8 cellular contexts compared by ENCODE assay signal in the genomic region with DNA sequence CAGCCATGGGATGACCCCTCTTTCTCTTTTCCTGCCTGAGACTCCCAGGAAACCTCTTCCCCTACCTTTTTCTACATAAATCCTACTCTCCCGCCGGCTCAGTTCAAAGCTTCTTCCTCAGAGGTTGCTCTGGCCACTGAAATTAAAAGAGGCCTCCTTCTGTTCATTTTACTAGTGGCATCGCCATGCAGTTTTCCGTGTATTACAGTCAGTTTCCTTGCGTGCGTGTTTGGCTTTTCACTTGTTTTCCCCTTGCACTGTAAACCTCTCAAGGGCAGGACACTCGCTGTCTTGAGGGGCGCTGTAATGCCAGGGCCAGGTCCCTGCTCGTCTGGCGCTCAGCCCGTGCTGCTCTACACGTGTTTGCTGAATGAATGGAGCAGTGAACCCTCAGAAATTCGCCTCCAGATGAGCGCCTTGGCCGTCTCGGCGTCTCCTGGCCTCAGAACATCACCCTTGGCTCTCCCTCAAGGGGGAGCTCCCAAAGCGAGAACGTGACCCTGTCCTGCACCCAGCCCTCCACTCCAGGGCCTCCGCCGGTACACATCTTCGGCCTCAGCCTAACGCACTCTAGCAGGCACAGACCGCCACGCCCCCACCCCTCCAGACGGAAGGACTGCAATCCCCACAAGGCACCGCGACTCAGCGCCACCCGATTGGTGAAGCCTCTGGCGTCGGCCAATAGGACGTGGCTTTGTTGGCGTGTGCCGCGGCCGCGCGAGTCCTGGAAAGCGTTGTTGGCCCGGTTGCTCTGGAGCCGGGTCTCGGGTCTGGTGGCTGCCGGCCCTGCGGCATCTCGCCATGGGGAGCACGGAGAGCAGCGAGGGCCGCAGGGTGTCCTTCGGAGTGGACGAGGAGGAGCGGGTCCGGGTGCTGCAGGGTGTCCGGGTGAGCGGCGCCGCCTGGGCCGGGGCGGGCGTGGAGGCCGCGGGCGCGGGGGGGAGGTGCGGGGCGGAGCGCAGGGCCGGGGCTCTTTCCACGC. TPM values are rescaled to one million over a fixed set of nuclear protein-coding genes. Genes with fewer than 3 reads are reported as not detected.
DNase-seq lines count a peak whose midpoint lies in the region; ATAC-seq and TF ChIP-seq lines count a peak whose summit lies in the region.

A gene with protein sequence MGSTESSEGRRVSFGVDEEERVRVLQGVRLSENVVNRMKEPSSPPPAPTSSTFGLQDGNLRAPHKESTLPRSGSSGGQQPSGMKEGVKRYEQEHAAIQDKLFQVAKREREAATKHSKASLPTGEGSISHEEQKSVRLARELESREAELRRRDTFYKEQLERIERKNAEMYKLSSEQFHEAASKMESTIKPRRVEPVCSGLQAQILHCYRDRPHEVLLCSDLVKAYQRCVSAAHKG (plus strand): TSS at position 729 of the 982 bp plus-strand sequence. CDS start 73 bp downstream, at position 802.

- ATAC-seq in GM21737 (IDR thresholded peaks at IDR 0.05; ENCODE audit: unreplicated experiment) = peak; percentile 95
- peak; percentile 99 for ATAC-seq in activated T-cell treated with anti-CD3 and anti-CD28 coated beads, Interleukin-2, amount 50 U/mL, for 72 hours (replicated peaks in 1 of 2)

- peak within 1 kb of the TSS; percentile 79 for H3K9ac ChIP-seq in KMS-11

- peak within 1 kb of the TSS; percentile 54 for H3K4me2 ChIP-seq in KMS-11

- peak; percentile 43 for TF ChIP-seq CTCF in KMS-11 (conservative IDR thresholded peaks at IDR 0.05; ENCODE audit: low read depth, low read length)
- TF ChIP-seq CTCF in Peyer's patch (IDR thresholded peaks at IDR 0.05) = peak in 3 of 6 experiments; percentile 12 to 24 (median 19)
- TF ChIP-seq CTCF in esophagus muscularis mucosa (IDR thresholded peaks at IDR 0.05) = peak in 2 of 3 experiments; percentile 6 to 19

- no peaks in the 10 kb centered on the region for H3K36me3 Mint-ChIP-seq in activated T-cell treated with anti-CD3 and anti-CD28 coated beads, Interleukin-2, amount 50 U/mL, for 72 hours (ENCODE audit: insufficient read depth in 2 of 2)

- no peaks in the 10 kb centered on the region for H3K9me3 Mint-ChIP-seq in activated T-cell treated with anti-CD3 and anti-CD28 coated beads, Interleukin-2, amount 50 U/mL, for 72 hours

- intact Hi-C loops in esophagus muscularis mucosa (cut with DNase I) = no loop called here

- H3K36me3 ChIP-seq in KMS-11 (ENCODE audit: insufficient read depth) (no peaks in the 10 kb centered on the region), Peyer's patch (no peaks in the 10 kb centered on the region), esophagus muscularis mucosa (no peaks in the 10 kb centered on the region), muscle layer of duodenum (ENCODE audit: control insufficient read depth in 1 of 2, insufficient read depth in 2 of 2, low read length in 2 of 2) (no peaks in the 10 kb centered on the region)

- TF ChIP-seq POLR2A in Peyer's patch (IDR thresholded peaks at IDR 0.05) = no peak
- TF ChIP-seq POLR2A in esophagus muscularis mucosa (IDR thresholded peaks at IDR 0.05; ENCODE audit: low read depth) = no peak

- peak within 1 kb of the TSS; percentile 82 for H2AFZ ChIP-seq in KMS-11 (ENCODE audit: low read depth)

- peak within 1 kb of the TSS; percentile 81 for H3K4me3 ChIP-seq in KMS-11 (IDR thresholded peaks at IDR 0.05; ENCODE audit: insufficient read depth, low read depth, low read length)
- H3K4me3 ChIP-seq in Peyer's patch = peak within 1 kb of the TSS; percentile 94 to 100 (median 98)
- H3K4me3 ChIP-seq in esophagus muscularis mucosa = peak within 1 kb of the TSS; percentile 64 to 98 (median 76)
- peak within 1 kb of the TSS; percentile 62 to 95 for H3K4me3 ChIP-seq in muscle layer of duodenum (ENCODE audit: low read depth in 1 of 2, low read length in 2 of 2)

- H3K27ac ChIP-seq in KMS-11 (0 out of 2 replicates have a peak within 1 kb of the TSS, but pooled peaks have one; percentile 10), Peyer's patch (peak within 1 kb of the TSS in 2 of 4 donors; percentile 25 to 72), esophagus muscularis mucosa (replicated peaks in 1 of 4) (peak within 1 kb of the TSS; percentile 0 to 61 (median 36)), muscle layer of duodenum (ENCODE audit: low read length) (no peak within 1 kb of the TSS)

- no peak for TF ChIP-seq EP300 in esophagus muscularis mucosa (IDR thresholded peaks at IDR 0.05)

- H3K4me1 Mint-ChIP-seq in activated T-cell treated with anti-CD3 and anti-CD28 coated beads, Interleukin-2, amount 50 U/mL, for 72 hours (ENCODE audit: low read depth) = peaks cover 25% of the 10 kb centered on the region

- no peaks in the 10 kb centered on the region for H3K9me3 ChIP-seq in Peyer's patch
- no peaks in the 10 kb centered on the region for H3K9me3 ChIP-seq in esophagus muscularis mucosa
- H3K9me3 ChIP-seq in muscle layer of duodenum (ENCODE audit: control insufficient read depth in 1 of 2, low read length in 2 of 2) = no peaks in the 10 kb centered on the region

- peaks cover 25% of the 10 kb centered on the region for H3K27me3 Mint-ChIP-seq in activated T-cell treated with anti-CD3 and anti-CD28 coated beads, Interleukin-2, amount 50 U/mL, for 72 hours (ENCODE audit: low read depth)

- no peaks in the 10 kb centered on the region for H4K20me1 ChIP-seq in KMS-11 (ENCODE audit: insufficient read depth)

- peak within 1 kb of the TSS; percentile 59 for H3K27ac Mint-ChIP-seq in activated T-cell treated with anti-CD3 and anti-CD28 coated beads, Interleukin-2, amount 50 U/mL, for 72 hours

- H3K4me1 ChIP-seq in KMS-11 (ENCODE audit: low read depth, poor library complexity, severe bottlenecking) = peaks cover 12% of the 10 kb centered on the region
- H3K4me1 ChIP-seq in Peyer's patch = peaks cover 0 to 9% (median 2%) of the 10 kb centered on the region in 4 donors
- H3K4me1 ChIP-seq in esophagus muscularis mucosa = peaks cover 12 to 20% (median 17%) of the 10 kb centered on the region in 4 donors
- H3K4me1 ChIP-seq in muscle layer of duodenum (ENCODE audit: control insufficient read depth in 1 of 2, insufficient read depth in 2 of 2, low read length in 2 of 2) = peaks cover 0 to 10% of the 10 kb centered on the region in 2 donors

- H3K27me3 ChIP-seq in KMS-11 (ENCODE audit: insufficient read depth, low read depth) (no peaks in the 10 kb centered on the region), Peyer's patch (no peaks in the 10 kb centered on the region), esophagus muscularis mucosa (peaks cover 0 to 5% (median 0%) of the 10 kb centered on the region in 4 donors), muscle layer of duodenum (ENCODE audit: low read depth, low read length) (no peaks in the 10 kb centered on the region)

- WGBS in esophagus muscularis mucosa = 20% methylated on average over 10 of the region's 69 CpGs

- peak within 1 kb of the TSS; percentile 97 to 99 for H3K4me3 Mint-ChIP-seq in activated T-cell treated with anti-CD3 and anti-CD28 coated beads, Interleukin-2, amount 50 U/mL, for 72 hours

- H3K79me2 ChIP-seq in KMS-11 (ENCODE audit: insufficient read depth, low read depth) = peaks cover 11% of the 10 kb centered on the region; the same call in 1 of the 2 replicates

- DNase-seq in DMS53 treated with DMSO at 0.1 percent for 48 hours (lab: John Stamatoyannopoulos, UW; ENCODE audit: unreplicated experiment) (peak; percentile 74), Peyer's patch (peak; percentile 97 to 98 (median 98)), esophagus muscularis mucosa (ENCODE audit: extremely low spot score) (peak; percentile 99)
- peak; percentile 94 to 97 for DNase-seq in activated T-cell treated with anti-CD3 and anti-CD28 coated beads, Interleukin-2, amount 50 U/mL, for 72 hours
- DNase-seq in stimulated activated CD8-positive, alpha-beta memory T cell treated with anti-CD3 and anti-CD28 coated beads, Interleukin-7, amount 100 ng/mL, for 24 hours (ENCODE audit: low read depth) = peak; percentile 87

RNA-seq across cellular contexts. Expression of the gene that starts here (rescaled TPM):
- total RNA-seq in Peyer's patch (10 to 100 TPM in 1 of 4 donors, 1 to 10 TPM in 3; 2.4 to 44.6 (median 5.1) TPM), esophagus muscularis mucosa (10 to 100 TPM; 10.3 to 13.4 (median 12.1) TPM)
- total RNA-seq in activated T-cell treated with anti-CD3 and anti-CD28 coated beads, Interleukin-2, amount 50 U/mL, for 72 hours = 10 to 100 TPM in 1 of 2 donors, 1 to 10 TPM in 1; 9.9 to 15.5 TPM
